Comparison of ENCODE assay signal across 23 cellular contexts in the genomic region with DNA sequence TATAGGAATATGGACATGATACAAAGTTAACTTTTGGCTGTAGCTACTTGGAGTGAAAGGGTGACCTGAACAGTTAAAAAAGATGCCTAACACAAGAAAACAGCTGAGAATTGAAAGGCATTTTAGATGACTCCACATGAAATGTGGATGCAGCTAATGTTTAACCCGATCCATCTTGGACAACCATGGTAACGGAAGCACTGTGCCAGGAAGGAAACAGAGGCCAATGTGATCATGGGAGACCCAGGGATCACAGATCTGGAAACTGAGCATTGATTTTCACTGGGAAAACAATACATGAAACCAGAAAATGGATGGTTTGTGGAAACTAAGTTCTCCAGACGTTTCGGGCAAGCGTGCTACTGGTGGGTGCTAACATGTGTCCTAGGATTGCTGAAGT.
"Had no signal": no experiment of that assay in that cellular context is flagged by ENCODE, and none has a peak within 500 bp of the region (broad histone marks: within the 10 kb centered on the region; RNA-seq: fewer than 3 reads in every experiment).

No MANE protein-coding gene starts in this region.

- FAIRE-seq: urothelium cell line had no signal

- ATAC-seq: stimulated activated effector memory CD8-positive, alpha-beta T cell treated with anti-CD3 and anti-CD28 coated beads, Interleukin-12 subunit alpha, Interleukin-12 subunit beta, amount 100 ng/mL, for 72 hours; stimulated activated memory B cell treated with anti-CD40 and anti-IgM and Interleukin-4, amounts not matched to agents 10 μg/mL and 1 μg/mL and 100 μg/mL, for 72 hours; stimulated activated naive B cell treated with anti-CD40 and anti-IgM and Interleukin-4, amounts not matched to agents 10 μg/mL and 1 μg/mL and 100 μg/mL, for 72 hours; stimulated activated naive CD8-positive, alpha-beta T cell treated with anti-CD3 and anti-CD28 coated beads, Interleukin-15, amount 100 ng/mL, for 72 hours; stimulated activated naive CD8-positive, alpha-beta T cell treated with anti-CD3 and anti-CD28 coated beads, Interleukin-15, Interleukin-2, amounts not matched to agents 100 U/mL and 50 U/mL, for 24 hours; upper lobe of right lung had no signal

- DNase-seq: stimulated activated CD4-positive, alpha-beta T cell treated with anti-CD3 and anti-CD28 coated beads, Interleukin-2, amount 100 ng/mL, for 48 hours; stimulated activated CD4-positive, alpha-beta T cell treated with anti-CD3 and anti-CD28 coated beads, Interleukin-4, amount 100 ng/mL, for 1 hour; stimulated activated CD4-positive, alpha-beta T cell treated with anti-CD3 and anti-CD28 coated beads, Interleukin-4, amount 100 ng/mL, for 24 hours; stimulated activated CD4-positive, alpha-beta T cell treated with anti-CD3 and anti-CD28 coated beads, Interleukin-4, amount 100 ng/mL, for 4 hours; stimulated activated CD8-positive, alpha-beta memory T cell treated with anti-CD3 and anti-CD28 coated beads, Interleukin-4, amount 100 ng/mL, for 48 hours; stimulated activated naive B cell treated with anti-CD40 and anti-IgM and Interleukin-4, amounts not matched to agents 10 μg/mL and 1 μg/mL and 100 μg/mL, for 72 hours; stimulated activated naive CD4-positive, alpha-beta T cell; stimulated activated naive CD4-positive, alpha-beta T cell treated with Interleukin-2 at 50 U/mL for 16 hours; stimulated activated naive CD8-positive, alpha-beta T cell treated with anti-CD3 and anti-CD28 coated beads, Interleukin-15, amount 100 ng/mL, for 72 hours; stimulated activated naive CD8-positive, alpha-beta T cell treated with anti-CD3 and anti-CD28 coated beads, Interleukin-15, Interleukin-2, amounts not matched to agents 100 U/mL and 50 U/mL, for 24 hours; stomach; substantia nigra; testis; thyroid gland; tibial artery; transverse colon; trophoblast cell; upper lobe of left lung; upper lobe of right lung; uterus had no signal
